Comparison of ENCODE assay signal across 18 cellular contexts in genomic region chr12:19970116-19970515, GRCh38.
DNase-seq lines count a peak whose midpoint lies in the region; ATAC-seq and TF ChIP-seq lines count a peak whose summit lies in the region.
"Had no signal": no experiment of that assay in that cellular context is flagged by ENCODE, and none has a peak within 500 bp of the region (broad histone marks: within the 10 kb centered on the region; RNA-seq: fewer than 3 reads in every experiment).

No MANE protein-coding gene starts in this region.

- H3K4me3 Mint-ChIP-seq in activated naive CD8-positive, alpha-beta T cell treated with anti-CD3 and anti-CD28 coated beads for 36 hours = no peak overlapping the region
- H3K4me3 Mint-ChIP-seq: natural killer cell treated with Interleukin-12 subunit alpha and Interleukin-12 subunit beta and Interleukin-15 and Interleukin-18, amount 100 ng/mL, for 72 hours had no signal

- peak overlapping the region; percentile 14 for H3K27ac ChIP-seq in RWPE2 (ENCODE audit: poor library complexity, severe bottlenecking)
- H3K27ac ChIP-seq in tibial nerve = no peak overlapping the region
- H3K27ac ChIP-seq in caudate nucleus (ENCODE audit: low read depth, low read length) = no peak overlapping the region
- H3K27ac ChIP-seq: left lung, thyroid gland, VCaP had no signal

- no peak for TF ChIP-seq EP300 in tibial nerve (IDR thresholded peaks at IDR 0.05)

- H3K36me3 Mint-ChIP-seq in activated naive CD8-positive, alpha-beta T cell treated with anti-CD3 and anti-CD28 coated beads for 36 hours = no peaks in the 10 kb centered on the region
- H3K36me3 Mint-ChIP-seq: activated naive CD4-positive, alpha-beta T cell treated with anti-CD3 and anti-CD28 coated beads, Interleukin-2, amount 50 U/mL, for 72 hours; natural killer cell treated with Interleukin-12 subunit alpha and Interleukin-12 subunit beta and Interleukin-15 and Interleukin-18, amount 100 ng/mL, for 72 hours had no signal

- H3K4me2 ChIP-seq in skeletal muscle satellite cell (ENCODE audit: low read length) = peak overlapping the region; percentile 26

- no peak for TF ChIP-seq CTCF in RWPE2 (IDR thresholded peaks at IDR 0.05; ENCODE audit: poor library complexity, severe bottlenecking)
- TF ChIP-seq CTCF in fibroblast of mammary gland (conservative IDR thresholded peaks at IDR 0.05; ENCODE audit: control insufficient read depth, insufficient read depth, low read depth, low read length) = no peak
- no peak for TF ChIP-seq CTCF in tibial nerve (IDR thresholded peaks at IDR 0.05)

- H3K27me3 ChIP-seq in RWPE2 (ENCODE audit: insufficient read depth, poor library complexity, severe bottlenecking) (no peaks in the 10 kb centered on the region), skeletal muscle satellite cell (ENCODE audit: control insufficient read depth, insufficient read depth, low read length) (no peaks in the 10 kb centered on the region), tibial nerve (no peaks in the 10 kb centered on the region)
- H3K27me3 ChIP-seq: left lung, thyroid gland had no signal

- H3K4me3 ChIP-seq in RWPE2 (ENCODE audit: severe bottlenecking) = no peak overlapping the region
- H3K4me3 ChIP-seq in fibroblast of mammary gland (ENCODE audit: control insufficient read depth, low read depth, low read length) = no peak overlapping the region
- H3K4me3 ChIP-seq in skeletal muscle satellite cell (ENCODE audit: low read length) = no peak overlapping the region
- H3K4me3 ChIP-seq in tibial nerve = no peak overlapping the region
- H3K4me3 ChIP-seq: left lung, thyroid gland had no signal

- H3K27me3 Mint-ChIP-seq in activated naive CD8-positive, alpha-beta T cell treated with anti-CD3 and anti-CD28 coated beads for 36 hours = peaks cover 7% of the 10 kb centered on the region
- H3K27me3 Mint-ChIP-seq: natural killer cell treated with Interleukin-12 subunit alpha and Interleukin-12 subunit beta and Interleukin-15 and Interleukin-18, amount 100 ng/mL, for 72 hours had no signal

- peak overlapping the region; percentile 31 for H3K9ac ChIP-seq in skeletal muscle satellite cell (ENCODE audit: low read depth, low read length)

- peak; percentile 72 for DNase-seq in GM03348 (ENCODE audit: low spot score)
- no peak for DNase-seq in RWPE2 (ENCODE audit: low spot score)
- DNase-seq in fibroblast of mammary gland (ENCODE audit: low read depth) = peak; percentile 92
- no peak for DNase-seq in tibial nerve (ENCODE audit: low spot score in 2 of 2)
- DNase-seq in activated naive CD8-positive, alpha-beta T cell treated with anti-CD3 and anti-CD28 coated beads for 36 hours = no peak
- DNase-seq in caudate nucleus (lab: John Stamatoyannopoulos, UW) = no peak
- DNase-seq: activated CD8-positive, alpha-beta memory T cell treated with anti-CD3 and anti-CD28 coated beads, Interleukin-2, amount 50 U/mL, for 4 hours; GOT3; head of caudate nucleus; left lung; NCI-H1105 treated with DMSO at 0.1 percent for 48 hours; small intestine; thyroid gland had no signal

- TF ChIP-seq POLR2A in tibial nerve (IDR thresholded peaks at IDR 0.05) = no peak

- peaks cover 6% of the 10 kb centered on the region for H3K4me1 Mint-ChIP-seq in activated naive CD8-positive, alpha-beta T cell treated with anti-CD3 and anti-CD28 coated beads for 36 hours

- H3K9me3 ChIP-seq in RWPE2 (ENCODE audit: severe bottlenecking) = no peaks in the 10 kb centered on the region
- no peaks in the 10 kb centered on the region for H3K9me3 ChIP-seq in skeletal muscle satellite cell (replicated peaks; ENCODE audit: low read length)
- H3K9me3 ChIP-seq in tibial nerve = no peaks in the 10 kb centered on the region
- H3K9me3 ChIP-seq: left lung, thyroid gland had no signal

- 35 to 49% methylated on average over 2 of the region's 2 CpGs for WGBS in tibial nerve, 2 donors

- H3K36me3 ChIP-seq in RWPE2 (ENCODE audit: low read depth) (no peaks in the 10 kb centered on the region), skeletal muscle satellite cell (ENCODE audit: insufficient read depth, low read length) (no peaks in the 10 kb centered on the region), tibial nerve (no peaks in the 10 kb centered on the region)
- H3K36me3 ChIP-seq: left lung, thyroid gland had no signal

- no peaks in the 10 kb centered on the region for H3K4me1 ChIP-seq in RWPE2 (ENCODE audit: insufficient read depth, poor library complexity, severe bottlenecking)
- H3K4me1 ChIP-seq in skeletal muscle satellite cell (ENCODE audit: control insufficient read depth, insufficient read depth, low read length) = peaks cover 45% of the 10 kb centered on the region
- peaks cover 0 to 7% (median 0%) of the 10 kb centered on the region in 4 donors for H3K4me1 ChIP-seq in tibial nerve

- H3K9me3 Mint-ChIP-seq in activated naive CD8-positive, alpha-beta T cell treated with anti-CD3 and anti-CD28 coated beads for 36 hours = no peaks in the 10 kb centered on the region

- H3K27ac Mint-ChIP-seq in activated naive CD8-positive, alpha-beta T cell treated with anti-CD3 and anti-CD28 coated beads for 36 hours = no peak overlapping the region
- H3K27ac Mint-ChIP-seq: activated naive CD4-positive, alpha-beta T cell treated with anti-CD3 and anti-CD28 coated beads, Interleukin-2, amount 50 U/mL, for 72 hours; natural killer cell treated with Interleukin-12 subunit alpha and Interleukin-12 subunit beta and Interleukin-15 and Interleukin-18, amount 100 ng/mL, for 72 hours had no signal

- ATAC-seq in RWPE2 (ENCODE audit: low read depth) (no peak), esophagus mucosa (no peak)
- ATAC-seq: activated naive CD4-positive, alpha-beta T cell treated with anti-CD3 and anti-CD28 coated beads, Interleukin-2, amount 50 U/mL, for 72 hours; left lung; natural killer cell treated with Interleukin-12 subunit alpha and Interleukin-12 subunit beta and Interleukin-15 and Interleukin-18, amount 100 ng/mL, for 72 hours had no signal

Comparison
In these comparisons a context has a peak if more than half of its experiments do, and no peak if none do; other contexts are left out.
1. DNase-seq: peak in GM03348 (single experiment) and fibroblast of mammary gland (single experiment); none in RWPE2 (single experiment), tibial nerve (0 of 2), activated naive CD8-positive, alpha-beta T cell treated with anti-CD3 and anti-CD28 coated beads for 36 hours (single experiment) and caudate nucleus (0 of 61).